ENCODE assay signal across 9 cellular contexts in the genomic region with DNA sequence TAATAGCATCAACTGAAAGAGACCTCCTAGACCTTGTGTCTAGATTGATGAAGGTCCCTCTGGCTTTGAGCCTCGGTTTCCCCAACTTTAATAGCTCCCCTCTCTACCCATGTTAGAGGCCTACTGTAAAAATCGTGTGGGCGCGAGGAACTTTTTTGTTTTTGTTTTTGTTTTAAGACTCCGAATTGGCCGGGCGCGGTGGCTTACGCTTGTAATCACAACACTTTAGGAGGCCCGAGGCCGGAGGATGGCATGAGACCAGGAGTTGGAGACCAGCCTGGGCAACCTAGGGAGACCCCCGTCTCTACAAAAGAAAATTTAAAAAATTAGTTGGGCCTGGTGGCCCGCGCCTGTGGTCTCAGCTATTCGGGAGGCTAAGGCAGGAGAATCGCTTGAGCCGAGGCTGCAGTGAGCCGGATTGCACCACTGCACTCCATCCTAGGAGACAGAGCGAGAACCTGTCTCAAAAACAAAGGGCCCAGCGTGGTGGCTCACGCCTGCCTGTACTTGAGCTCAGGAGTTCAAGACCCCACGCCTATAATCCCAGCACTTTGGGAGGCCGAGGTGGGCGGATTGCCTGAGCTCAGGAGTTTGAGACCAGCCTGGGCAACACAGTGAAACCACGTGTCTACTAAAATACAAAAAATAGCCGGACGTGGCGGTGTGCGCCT. TPM values are rescaled to one million over a fixed set of nuclear protein-coding genes. Genes with fewer than 3 reads are reported as not detected.
DNase-seq lines count a peak whose midpoint lies in the region; ATAC-seq and TF ChIP-seq lines count a peak whose summit lies in the region.
"Had no signal": no experiment of that assay in that cellular context is flagged by ENCODE, and none has a peak within 500 bp of the region (broad histone marks: within the 10 kb centered on the region; RNA-seq: fewer than 3 reads in every experiment).

No MANE protein-coding gene starts in this region.

- H3K27ac Mint-ChIP-seq in activated CD4-positive, alpha-beta memory T cell treated with anti-CD3 and anti-CD28 coated beads, Interleukin-2, amount 10 ng/mL, durations not matched to agents 7 days and 5 days, result peak overlapping the region; percentile 98
- peak overlapping the region; percentile 99 for H3K27ac Mint-ChIP-seq in stimulated activated effector memory CD8-positive, alpha-beta T cell treated with anti-CD3 and anti-CD28 coated beads, Interleukin-12 subunit alpha, Interleukin-12 subunit beta, amount 100 ng/mL, for 72 hours

- H3K79me1 ChIP-seq in IMR-90 (ENCODE audit: low read depth in 1 of 2, low read length in 2 of 2), result peaks cover 0 to 38% of the 10 kb centered on the region in 2 experiments; a peak in 2 of 4 replicates

- H3K9me1 ChIP-seq in IMR-90 (ENCODE audit: insufficient read depth, low read length), result peaks cover 21% of the 10 kb centered on the region

- dilution Hi-C loops in IMR-90 (cut with HindIII; ENCODE audit: low sequenced_read_pairs, unreplicated experiment), result no loop called here

- peak overlapping the region; percentile 49 for H3K56ac ChIP-seq in IMR-90 (ENCODE audit: extremely low read depth, insufficient read depth, low read length)

- WGBS in IMR-90 (ENCODE audit: extremely low coverage in 2 of 2, insufficient read length in 1 of 2), 2 experiments, result 67% methylated on average over 10 of the region's 29 CpGs; no CpG with 5 or more reads in 1 of the 2 experiments

- peak overlapping the region; percentile 78 for H3K27ac ChIP-seq in IMR-90 (ENCODE audit: insufficient read depth, low read length)

- peak overlapping the region; percentile 79 for H3K9ac ChIP-seq in IMR-90 (ENCODE audit: low read depth, low read length)

- in situ Hi-C loops in IMR-90 (cut with MboI; ENCODE audit: low sequenced_read_pairs) (loop anchor here (5.0 kb wide), 1 partner anchor 37 kb away; no protein-coding TSS in a partner anchor), KBM-7 (cut with MboI; ENCODE audit: low pct_unique_long_range_greater_than_20kb, low sequenced_read_pairs) (no loop called here)

- H3K4me2 ChIP-seq in IMR-90 (ENCODE audit: low read depth, low read length), result peak overlapping the region; percentile 82

- H3K23ac ChIP-seq in IMR-90 (ENCODE audit: low read depth, low read length), result peak overlapping the region; percentile 79

- H4K91ac ChIP-seq in IMR-90 (ENCODE audit: insufficient read depth, low read depth, low read length), result peak overlapping the region; percentile 85

- peak overlapping the region; percentile 75 for H3K18ac ChIP-seq in IMR-90 (ENCODE audit: low read depth, low read length)

- peak overlapping the region; percentile 52 for H2AK5ac ChIP-seq in IMR-90 (ENCODE audit: low read depth, low read length)

- H2BK15ac ChIP-seq in IMR-90 (ENCODE audit: low read depth, low read length), result no peak overlapping the region

- TF ChIP-seq POLR2A in IMR-90 (IDR thresholded peaks at IDR 0.05; ENCODE audit: low read depth, low read length), result no peak

- peak overlapping the region; percentile 78 for H3K4me3 Mint-ChIP-seq in activated CD4-positive, alpha-beta memory T cell treated with anti-CD3 and anti-CD28 coated beads, Interleukin-2, amount 10 ng/mL, durations not matched to agents 7 days and 5 days
- H3K4me3 Mint-ChIP-seq in stimulated activated effector memory CD8-positive, alpha-beta T cell treated with anti-CD3 and anti-CD28 coated beads, Interleukin-12 subunit alpha, Interleukin-12 subunit beta, amount 100 ng/mL, for 72 hours, result peak overlapping the region; percentile 99

- peak overlapping the region; percentile 75; the same call in 1 of the 2 replicates for H2BK120ac ChIP-seq in IMR-90 (ENCODE audit: low read depth, low read length)

- H3K4me3 ChIP-seq in IMR-90 (ENCODE audit: insufficient read depth, low read depth, low read length), result peak overlapping the region; percentile 48

- H3K4me1 ChIP-seq in IMR-90 (ENCODE audit: control insufficient read depth, insufficient read depth, low read length), result peaks cover 16% of the 10 kb centered on the region

- H4K8ac ChIP-seq in IMR-90 (ENCODE audit: low read depth in 2 of 2, low read length in 2 of 2), result peak overlapping the region; percentile 78 to 85

- TF ChIP-seq CTCF in IMR-90 (conservative IDR thresholded peaks at IDR 0.05; ENCODE audit: low read depth, low read length) (no peak), GM20000 (IDR thresholded peaks at IDR 0.05; ENCODE audit: extremely low read depth, missing control alignments) (no peak)

- intact Hi-C loops in IMR-90 (cut with micrococcal nuclease) (loop anchor here (1.0 to 2.0 kb wide), 2 partner anchors 43 to 159 kb away; no protein-coding TSS in a partner anchor), left ventricle myocardium superior (cut with micrococcal nuclease) (no loop called here)

- H3K9me3 ChIP-seq in IMR-90 (ENCODE audit: control insufficient read depth, insufficient read depth, low read length), result no peaks in the 10 kb centered on the region

- DNase-seq in IMR-90 (no peak), left ventricle myocardium superior (peak; percentile 53), KBM-7 (no peak), GM20000 (ENCODE audit: low spot score) (no peak), T1000 (lab: John Stamatoyannopoulos, UW) (no peak)
- DNase-seq in activated CD4-positive, alpha-beta memory T cell treated with anti-CD3 and anti-CD28 coated beads, Interleukin-2, amount 10 ng/mL, durations not matched to agents 7 days and 5 days, result no peak
- DNase-seq in stimulated activated effector memory CD8-positive, alpha-beta T cell treated with anti-CD3 and anti-CD28 coated beads, Interleukin-12 subunit alpha, Interleukin-12 subunit beta, amount 100 ng/mL, for 72 hours (ENCODE audit: low spot score in 2 of 2), result no peak

- H3K14ac ChIP-seq in IMR-90 (replicated peaks; ENCODE audit: low read depth, low read length), result peak overlapping the region; percentile 96

- no peaks in the 10 kb centered on the region for H3K36me3 ChIP-seq in IMR-90 (ENCODE audit: control insufficient read depth, insufficient read depth, low read length)

- H3K9me3 Mint-ChIP-seq in activated CD4-positive, alpha-beta memory T cell treated with anti-CD3 and anti-CD28 coated beads, Interleukin-2, amount 10 ng/mL, durations not matched to agents 7 days and 5 days, result no peaks in the 10 kb centered on the region
- no peaks in the 10 kb centered on the region for H3K9me3 Mint-ChIP-seq in stimulated activated effector memory CD8-positive, alpha-beta T cell treated with anti-CD3 and anti-CD28 coated beads, Interleukin-12 subunit alpha, Interleukin-12 subunit beta, amount 100 ng/mL, for 72 hours

- POLR2A ChIA-PET in IMR-90 (lab: Charles Lee; ENCODE audit: unreplicated experiment), result interaction anchor here (0.6 to 1.5 kb wide), 3 partner anchors 21 to 315 kb away, joined by 3 to 9 read pairs (median 5); a partner anchor contains a TSS
- POLR2A ChIA-PET in activated CD4-positive, alpha-beta memory T cell treated with anti-CD3 and anti-CD28 coated beads, Interleukin-2, amount 10 ng/mL, durations not matched to agents 7 days and 5 days (lab: Charles Lee), result interaction anchor here (0.7 to 2.5 kb wide), 33 partner anchors 10 to 397 kb away, joined by 3 to 81 read pairs (median 4); a partner anchor contains a TSS

- peak overlapping the region; percentile 92 for H3K4ac ChIP-seq in IMR-90 (ENCODE audit: low read depth, low read length)

- H3K27me3 ChIP-seq in IMR-90 (ENCODE audit: control insufficient read depth, insufficient read depth, low read length), result no peaks in the 10 kb centered on the region

- peaks cover 41% of the 10 kb centered on the region for H3K36me3 Mint-ChIP-seq in activated CD4-positive, alpha-beta memory T cell treated with anti-CD3 and anti-CD28 coated beads, Interleukin-2, amount 10 ng/mL, durations not matched to agents 7 days and 5 days (ENCODE audit: low read depth)
- H3K36me3 Mint-ChIP-seq in stimulated activated effector memory CD8-positive, alpha-beta T cell treated with anti-CD3 and anti-CD28 coated beads, Interleukin-12 subunit alpha, Interleukin-12 subunit beta, amount 100 ng/mL, for 72 hours, result peaks cover 43% of the 10 kb centered on the region

- no peak for ATAC-seq in IMR-90 (ENCODE audit: low read depth)
- no peak for ATAC-seq in left ventricle myocardium superior
- ATAC-seq in stimulated activated effector memory CD8-positive, alpha-beta T cell treated with anti-CD3 and anti-CD28 coated beads, Interleukin-12 subunit alpha, Interleukin-12 subunit beta, amount 100 ng/mL, for 72 hours, result no peak
- no peak for ATAC-seq in GM19351 (IDR thresholded peaks at IDR 0.05; ENCODE audit: unreplicated experiment)

- peak overlapping the region; percentile 75; the same call in 1 of the 2 replicates for H2BK20ac ChIP-seq in IMR-90 (ENCODE audit: low read depth, low read length)

- no peak for TF ChIP-seq RAD21 in IMR-90 (IDR thresholded peaks at IDR 0.05; ENCODE audit: low read length)

- H4K20me1 ChIP-seq in IMR-90 (ENCODE audit: insufficient read depth, low read length), result peaks cover 36% of the 10 kb centered on the region

- H2AK9ac ChIP-seq in IMR-90 (replicated peaks; ENCODE audit: low read depth, low read length, poor library complexity), result peak overlapping the region; percentile 21

- CTCF ChIA-PET in IMR-90 (lab: Yijun Ruan, JAX), result no interaction called here
- CTCF ChIA-PET in activated CD4-positive, alpha-beta memory T cell treated with anti-CD3 and anti-CD28 coated beads, Interleukin-2, amount 10 ng/mL, durations not matched to agents 7 days and 5 days (lab: Charles Lee), result interaction anchor here (0.7 to 2.3 kb wide), 9 partner anchors 18 to 257 kb away, joined by 3 to 8 read pairs (median 3); a partner anchor contains a TSS

- H2BK5ac ChIP-seq in IMR-90 (ENCODE audit: low read depth, low read length, poor library complexity, severe bottlenecking), result peak overlapping the region; percentile 91

- no peaks in the 10 kb centered on the region for H3K27me3 Mint-ChIP-seq in activated CD4-positive, alpha-beta memory T cell treated with anti-CD3 and anti-CD28 coated beads, Interleukin-2, amount 10 ng/mL, durations not matched to agents 7 days and 5 days

- peak overlapping the region; percentile 79 for H4K5ac ChIP-seq in IMR-90 (ENCODE audit: low read depth, low read length)

- H2AFZ ChIP-seq in IMR-90 (replicated peaks; ENCODE audit: low read length, poor library complexity), result peak overlapping the region; percentile 99

- H3K4me1 Mint-ChIP-seq in activated CD4-positive, alpha-beta memory T cell treated with anti-CD3 and anti-CD28 coated beads, Interleukin-2, amount 10 ng/mL, durations not matched to agents 7 days and 5 days, result peaks cover 29% of the 10 kb centered on the region
- H3K4me1 Mint-ChIP-seq in stimulated activated effector memory CD8-positive, alpha-beta T cell treated with anti-CD3 and anti-CD28 coated beads, Interleukin-12 subunit alpha, Interleukin-12 subunit beta, amount 100 ng/mL, for 72 hours, result peaks cover 44% of the 10 kb centered on the region

- BruUV-seq in IMR-90 (replicated peaks; lab: Mats Ljungman, UMichigan), result no TSS peak

RNA-seq across cellular contexts. Expression of a gene that starts 0.9 kb away (rescaled TPM):
- total RNA-seq in IMR-90 (2012; rRNA removed) (19.9 and 20.0 TPM in 2 replicates), left ventricle myocardium superior (39.2 TPM)
- 50.1 and 50.2 TPM in 2 replicates for polyA plus RNA-seq in IMR-90 (2012; rRNA removed)
- 36.6 and 48.1 TPM in 2 replicates for polyA plus RNA-seq in IMR-90 (2012; cell fraction: cytosol; rRNA removed)
- 85.4 and 121 TPM in 2 replicates for polyA plus RNA-seq in IMR-90 (2012; cell fraction: nucleus; rRNA removed; ENCODE audit: low replicate concordance)
- total RNA-seq in activated CD4-positive, alpha-beta memory T cell treated with anti-CD3 and anti-CD28 coated beads, Interleukin-2, amount 10 ng/mL, durations not matched to agents 7 days and 5 days, result 100 to 1,000 TPM; 213 to 229 TPM

RNA-seq across cellular contexts. Expression of a gene that starts 20.2 kb away (rescaled TPM):
- total RNA-seq in IMR-90 (2012; rRNA removed) (19.7 and 21.0 TPM in 2 replicates), left ventricle myocardium superior (28.6 TPM)
- 43.2 and 52.5 TPM in 2 replicates for polyA plus RNA-seq in IMR-90 (2012; rRNA removed)
- 67.7 and 72.0 TPM in 2 replicates for polyA plus RNA-seq in IMR-90 (2012; cell fraction: cytosol; rRNA removed)
- 16.3 and 55.1 TPM in 2 replicates for polyA plus RNA-seq in IMR-90 (2012; cell fraction: nucleus; rRNA removed; ENCODE audit: low replicate concordance)
- total RNA-seq in activated CD4-positive, alpha-beta memory T cell treated with anti-CD3 and anti-CD28 coated beads, Interleukin-2, amount 10 ng/mL, durations not matched to agents 7 days and 5 days, result 10 to 100 TPM; 28.9 to 29.0 TPM

RNA-seq across cellular contexts. Expression of a gene that starts 24.1 kb away (rescaled TPM):
- total RNA-seq in IMR-90 (2012; rRNA removed), result 1.9 and 2.5 TPM in 2 replicates
- 22.3 and 31.1 TPM in 2 replicates for polyA plus RNA-seq in IMR-90 (2012; rRNA removed)
- 12.9 and 43.9 TPM in 2 replicates for polyA plus RNA-seq in IMR-90 (2012; cell fraction: cytosol; rRNA removed)
- polyA plus RNA-seq in IMR-90 (2012; cell fraction: nucleus; rRNA removed; ENCODE audit: low replicate concordance), result 101 and 104 TPM in 2 replicates
- 1 to 10 TPM; 5.6 to 5.7 TPM for total RNA-seq in activated CD4-positive, alpha-beta memory T cell treated with anti-CD3 and anti-CD28 coated beads, Interleukin-2, amount 10 ng/mL, durations not matched to agents 7 days and 5 days
- total RNA-seq in left ventricle myocardium superior, result 1.9 TPM

RNA-seq across cellular contexts. Expression of a gene that starts 31.1 kb away (rescaled TPM):
- total RNA-seq in IMR-90 (2012; rRNA removed) (0.18 and 0.28 TPM in 2 replicates), left ventricle myocardium superior (1.9 TPM)
- polyA plus RNA-seq in IMR-90 (2012; rRNA removed), result 2.4 TPM in 2 replicates
- polyA plus RNA-seq in IMR-90 (2012; cell fraction: cytosol; rRNA removed), result 1.1 and 1.4 TPM in 2 replicates
- 13.1 and 45.3 TPM in 2 replicates for polyA plus RNA-seq in IMR-90 (2012; cell fraction: nucleus; rRNA removed; ENCODE audit: low replicate concordance)
- total RNA-seq in activated CD4-positive, alpha-beta memory T cell treated with anti-CD3 and anti-CD28 coated beads, Interleukin-2, amount 10 ng/mL, durations not matched to agents 7 days and 5 days, result 10 to 100 TPM; 10.3 to 12.4 TPM

RNA-seq across cellular contexts. Expression of a gene that starts 50.4 kb away (rescaled TPM):
- total RNA-seq in IMR-90 (2012; rRNA removed) (1.7 and 3.4 TPM in 2 replicates), left ventricle myocardium superior (0.47 TPM)
- 1.3 and 1.7 TPM in 2 replicates for polyA plus RNA-seq in IMR-90 (2012; rRNA removed)
- 0.37 and 2.0 TPM in 2 replicates for polyA plus RNA-seq in IMR-90 (2012; cell fraction: cytosol; rRNA removed)
- 2.8 and 3.0 TPM in 2 replicates for polyA plus RNA-seq in IMR-90 (2012; cell fraction: nucleus; rRNA removed; ENCODE audit: low replicate concordance)
- not detected for total RNA-seq in activated CD4-positive, alpha-beta memory T cell treated with anti-CD3 and anti-CD28 coated beads, Interleukin-2, amount 10 ng/mL, durations not matched to agents 7 days and 5 days
- total RNA-seq: activated CD8-positive, alpha-beta memory T cell treated with anti-CD3 and anti-CD28 coated beads for 36 hours had no signal
